Comparison of ENCODE assay signal across 16 cellular contexts in genomic region chr4:98508825-98509539, GRCh38.
DNase-seq lines count a peak whose midpoint lies in the region; ATAC-seq and TF ChIP-seq lines count a peak whose summit lies in the region.
"Had no signal": no experiment of that assay in that cellular context is flagged by ENCODE, and none has a peak within 500 bp of the region (broad histone marks: within the 10 kb centered on the region; RNA-seq: fewer than 3 reads in every experiment).

No MANE protein-coding gene starts in this region.

- WGBS in IMR-90 (ENCODE audit: extremely low coverage in 2 of 2, insufficient read length in 1 of 2), 2 experiments, result no CpG with 5 or more reads among the region's 7 CpGs

- no peaks in the 10 kb centered on the region for H3K9me3 ChIP-seq in CD4-positive, CD25-positive, alpha-beta regulatory T cell (ENCODE audit: control insufficient read depth in 2 of 2, low read length in 2 of 2)
- no peaks in the 10 kb centered on the region for H3K9me3 ChIP-seq in IMR-90 (ENCODE audit: control insufficient read depth, insufficient read depth, low read length)
- no peaks in the 10 kb centered on the region for H3K9me3 ChIP-seq in adipocyte (ENCODE audit: control insufficient read depth, low read length)
- H3K9me3 ChIP-seq: gastrocnemius medialis, lower lobe of right lung had no signal

- no peak overlapping the region for H2AFZ ChIP-seq in IMR-90 (replicated peaks; ENCODE audit: low read length, poor library complexity)

- peak overlapping the region; percentile 59; the same call in 1 of the 2 replicates for H3K23ac ChIP-seq in IMR-90 (ENCODE audit: low read depth, low read length)

- POLR2A ChIA-PET in IMR-90 (lab: Charles Lee; ENCODE audit: unreplicated experiment), result no interaction called here

- no peak overlapping the region for H3K4me3 Mint-ChIP-seq in CD4-positive, CD25-positive, alpha-beta regulatory T cell
- H3K4me3 Mint-ChIP-seq in nephron, result peak overlapping the region in 2 of 3 experiments; percentile 5 to 6
- H3K4me3 Mint-ChIP-seq: naive thymus-derived CD8-positive, alpha-beta T cell; T-helper 1 cell treated with Interleukin-12 subunit alpha and Interleukin-12 subunit beta and Interleukin-4 antibody, amounts not matched to agents 30 μg/mL and 1 μg/mL, for 36 hours had no signal

- no peaks in the 10 kb centered on the region for H3K27me3 ChIP-seq in CD4-positive, CD25-positive, alpha-beta regulatory T cell (ENCODE audit: control insufficient read depth, insufficient read depth, low read length)
- H3K27me3 ChIP-seq in IMR-90 (ENCODE audit: control insufficient read depth, insufficient read depth, low read length), result no peaks in the 10 kb centered on the region
- H3K27me3 ChIP-seq in adipocyte (replicated peaks; ENCODE audit: control insufficient read depth, insufficient read depth, low read length), result no peaks in the 10 kb centered on the region
- H3K27me3 ChIP-seq: gastrocnemius medialis had no signal

- peak overlapping the region; percentile 33; the same call in 1 of the 2 replicates for H3K56ac ChIP-seq in IMR-90 (ENCODE audit: extremely low read depth, insufficient read depth, low read length)

- CTCF ChIA-PET in IMR-90 (lab: Yijun Ruan, JAX), result no interaction called here

- no peak overlapping the region for H3K4me2 ChIP-seq in IMR-90 (ENCODE audit: low read depth, low read length)

- H3K4me1 Mint-ChIP-seq in CD4-positive, CD25-positive, alpha-beta regulatory T cell, result peaks cover 18 to 33% (median 24%) of the 10 kb centered on the region in 4 donors
- peaks cover 40% of the 10 kb centered on the region for H3K4me1 Mint-ChIP-seq in nephron

- H3K18ac ChIP-seq in IMR-90 (ENCODE audit: low read depth, low read length), result peak overlapping the region; percentile 96

- peak overlapping the region; percentile 11 to 66 (median 52) for H3K27ac Mint-ChIP-seq in CD4-positive, CD25-positive, alpha-beta regulatory T cell
- peak overlapping the region; percentile 24 to 98 (median 95) for H3K27ac Mint-ChIP-seq in nephron
- H3K27ac Mint-ChIP-seq: T-helper 1 cell treated with Interleukin-12 subunit alpha and Interleukin-12 subunit beta and Interleukin-4 antibody, amounts not matched to agents 30 μg/mL and 1 μg/mL, for 36 hours had no signal

- no peak for TF ChIP-seq RAD21 in IMR-90 (IDR thresholded peaks at IDR 0.05; ENCODE audit: low read length)

- peak overlapping the region; percentile 86 for H3K14ac ChIP-seq in IMR-90 (replicated peaks; ENCODE audit: low read depth, low read length)

- BruUV-seq in IMR-90 (replicated peaks; lab: Mats Ljungman, UMichigan), result no TSS peak

- H2AK5ac ChIP-seq in IMR-90 (ENCODE audit: low read depth, low read length), result no peak overlapping the region

- peak overlapping the region; percentile 89 for H2BK120ac ChIP-seq in IMR-90 (ENCODE audit: low read depth, low read length)

- no peaks in the 10 kb centered on the region for H4K20me1 ChIP-seq in IMR-90 (ENCODE audit: insufficient read depth, low read length)

- peaks cover 31 to 68% of the 10 kb centered on the region in 2 experiments for H3K79me1 ChIP-seq in IMR-90 (ENCODE audit: low read depth in 1 of 2, low read length in 2 of 2)

- peaks cover 12% of the 10 kb centered on the region for H3K9me1 ChIP-seq in IMR-90 (ENCODE audit: insufficient read depth, low read length)

- no peaks in the 10 kb centered on the region for H3K27me3 Mint-ChIP-seq in CD4-positive, CD25-positive, alpha-beta regulatory T cell
- no peaks in the 10 kb centered on the region for H3K27me3 Mint-ChIP-seq in nephron (ENCODE audit: low read depth)
- H3K27me3 Mint-ChIP-seq: naive thymus-derived CD8-positive, alpha-beta T cell had no signal

- peak overlapping the region; percentile 28; the same call in 1 of the 2 replicates for H3K9ac ChIP-seq in IMR-90 (ENCODE audit: low read depth, low read length)
- peak overlapping the region; percentile 34 for H3K9ac ChIP-seq in adipocyte (ENCODE audit: low read length)

- H2BK15ac ChIP-seq in IMR-90 (ENCODE audit: low read depth, low read length), result peak overlapping the region; percentile 46; the same call in 1 of the 3 replicates

- intact Hi-C loops in IMR-90 (cut with micrococcal nuclease), result no loop called here

- peaks cover 5% of the 10 kb centered on the region for H3K4me1 ChIP-seq in CD4-positive, CD25-positive, alpha-beta regulatory T cell (ENCODE audit: control insufficient read depth, insufficient read depth, low read length, poor library complexity, severe bottlenecking)
- H3K4me1 ChIP-seq in IMR-90 (ENCODE audit: control insufficient read depth, insufficient read depth, low read length) (peaks cover 22% of the 10 kb centered on the region), adipocyte (ENCODE audit: control insufficient read depth, insufficient read depth, low read length) (peaks cover 34% of the 10 kb centered on the region)
- H3K4me1 ChIP-seq: gastrocnemius medialis had no signal

- ATAC-seq in CD4-positive, CD25-positive, alpha-beta regulatory T cell (ENCODE audit: low read depth in 2 of 2), result no peak
- no peak for ATAC-seq in IMR-90 (ENCODE audit: low read depth)
- ATAC-seq: activated CD4-positive, CD25-positive, alpha-beta regulatory T cell treated with anti-CD3 and anti-CD28 coated beads, Interleukin-2, amount 50 U/mL, for 24 hours; gastrocnemius medialis; lower lobe of right lung; naive thymus-derived CD8-positive, alpha-beta T cell had no signal

- no peaks in the 10 kb centered on the region for H3K9me3 Mint-ChIP-seq in CD4-positive, CD25-positive, alpha-beta regulatory T cell
- H3K9me3 Mint-ChIP-seq in nephron, result no peaks in the 10 kb centered on the region
- H3K9me3 Mint-ChIP-seq: naive thymus-derived CD8-positive, alpha-beta T cell; T-helper 1 cell treated with Interleukin-12 subunit alpha and Interleukin-12 subunit beta and Interleukin-4 antibody, amounts not matched to agents 30 μg/mL and 1 μg/mL, for 36 hours had no signal

- no peak overlapping the region for H3K27ac ChIP-seq in CD4-positive, CD25-positive, alpha-beta regulatory T cell (ENCODE audit: insufficient read depth, low read length, poor library complexity, severe bottlenecking)
- peak overlapping the region; percentile 96; the same call in 1 of the 2 replicates for H3K27ac ChIP-seq in IMR-90 (ENCODE audit: insufficient read depth, low read length)
- H3K27ac ChIP-seq: gastrocnemius medialis, lower lobe of right lung had no signal

- peak overlapping the region; percentile 89 for H4K5ac ChIP-seq in IMR-90 (ENCODE audit: low read depth, low read length)

- no peak overlapping the region for H2BK5ac ChIP-seq in IMR-90 (ENCODE audit: low read depth, low read length, poor library complexity, severe bottlenecking)

- H3K4ac ChIP-seq in IMR-90 (ENCODE audit: low read depth, low read length), result peak overlapping the region; percentile 79; the same call in 1 of the 2 replicates

- H3K4me3 ChIP-seq in CD4-positive, CD25-positive, alpha-beta regulatory T cell (ENCODE audit: low read depth, low read length), result no peak overlapping the region
- no peak overlapping the region for H3K4me3 ChIP-seq in IMR-90 (ENCODE audit: insufficient read depth, low read depth, low read length)
- peak overlapping the region; percentile 14 for H3K4me3 ChIP-seq in adipocyte (ENCODE audit: low read length)
- H3K4me3 ChIP-seq: gastrocnemius medialis, lower lobe of right lung had no signal

- H2BK20ac ChIP-seq in IMR-90 (ENCODE audit: low read depth, low read length), result peak overlapping the region; percentile 2; the same call in 1 of the 2 replicates

- H4K91ac ChIP-seq in IMR-90 (ENCODE audit: insufficient read depth, low read depth, low read length), result peak overlapping the region; percentile 80; the same call in 1 of the 2 replicates

- in situ Hi-C loops in IMR-90 (cut with MboI; ENCODE audit: low sequenced_read_pairs), result no loop called here

- TF ChIP-seq CTCF in IMR-90 (conservative IDR thresholded peaks at IDR 0.05; ENCODE audit: low read depth, low read length) (no peak), nephron (IDR thresholded peaks at IDR 0.05; ENCODE audit: unreplicated experiment in 3 of 3) (no peak)

- no peak overlapping the region for H2AK9ac ChIP-seq in IMR-90 (replicated peaks; ENCODE audit: low read depth, low read length, poor library complexity)

- peaks cover under 1% of the 10 kb centered on the region for H3K36me3 ChIP-seq in CD4-positive, CD25-positive, alpha-beta regulatory T cell (ENCODE audit: control insufficient read depth, insufficient read depth, low read length)
- H3K36me3 ChIP-seq in IMR-90 (ENCODE audit: control insufficient read depth, insufficient read depth, low read length) (peaks cover 5% of the 10 kb centered on the region; the same call in 1 of the 2 replicates), adipocyte (ENCODE audit: control insufficient read depth, insufficient read depth, low read length, severe bottlenecking) (no peaks in the 10 kb centered on the region)
- H3K36me3 ChIP-seq: gastrocnemius medialis, lower lobe of right lung had no signal

- DNase-seq in CD4-positive, CD25-positive, alpha-beta regulatory T cell, result no peak
- no peak for DNase-seq in IMR-90
- no peak for DNase-seq in adipocyte (ENCODE audit: low read depth)
- DNase-seq in NOMO-1 (lab: John Stamatoyannopoulos, UW; ENCODE audit: unreplicated experiment in 2 of 2), result no peak
- DNase-seq in NCI-H2196 (lab: John Stamatoyannopoulos, UW; ENCODE audit: unreplicated experiment), result no peak
- DNase-seq in UCSD-AML1 (lab: John Stamatoyannopoulos, UW; ENCODE audit: unreplicated experiment), result no peak
- no peak for DNase-seq in central memory CD4-positive, alpha-beta T cell
- DNase-seq: DMS53; gastrocnemius medialis; lower lobe of right lung; naive thymus-derived CD8-positive, alpha-beta T cell; NCI-H187 treated with DMSO at 0.1 percent for 48 hours; Right ventricle myocardium superior had no signal

- peaks cover 29% of the 10 kb centered on the region for H3K36me3 Mint-ChIP-seq in CD4-positive, CD25-positive, alpha-beta regulatory T cell
- H3K36me3 Mint-ChIP-seq in nephron (ENCODE audit: low read depth), result no peaks in the 10 kb centered on the region

- no peak for TF ChIP-seq POLR2A in IMR-90 (IDR thresholded peaks at IDR 0.05; ENCODE audit: low read depth, low read length)

- dilution Hi-C loops in IMR-90 (cut with HindIII; ENCODE audit: low sequenced_read_pairs, unreplicated experiment), result no loop called here

- peak overlapping the region; percentile 58 to 89 for H4K8ac ChIP-seq in IMR-90 (ENCODE audit: low read depth in 2 of 2, low read length in 2 of 2)

TF ChIP-seq in IMR-90, 13 proteins besides CTCF, POLR2A, EP300 and RAD21 (continues in another document):
- TF ChIP-seq MXI1 (IDR thresholded peaks at IDR 0.05; ENCODE audit: borderline replicate concordance, low read depth, low read length), result no peak
- TF ChIP-seq BHLHE40 (IDR thresholded peaks at IDR 0.05; ENCODE audit: low read depth, low read length), result no peak
- no peak for TF ChIP-seq MAFK (IDR thresholded peaks at IDR 0.05; ENCODE audit: low read depth, low read length)

Comparison
In these comparisons a context has a peak if more than half of its experiments do, and no peak if none do; other contexts are left out.
1. H3K4me3 Mint-ChIP-seq: peak in nephron (2 of 3); none in CD4-positive, CD25-positive, alpha-beta regulatory T cell (0 of 4).